In genomic region chr10:91163709-91164474, GRCh38 we compare ENCODE assay signal across 8 cellular contexts. TPM values are rescaled to one million over a fixed set of nuclear protein-coding genes. Genes with fewer than 3 reads are reported as not detected.
DNase-seq lines count a peak whose midpoint lies in the region; FAIRE-seq and TF ChIP-seq lines count a peak whose summit lies in the region.

No MANE protein-coding gene starts in this region.

- TF ChIP-seq CTCF in endothelial cell of umbilical vein (IDR thresholded peaks at IDR 0.05; ENCODE audit: extremely low read depth in 1 of 2, insufficient read depth in 1 of 2, low read depth in 1 of 2, low read length in 2 of 2): no peak

- POLR2A ChIA-PET in HEK293T (lab: Yijun Ruan, JAX): no interaction called here
- POLR2A ChIA-PET in endothelial cell of umbilical vein (lab: Charles Lee): interaction anchor here (0.8 kb wide), 1 partner anchor 234 kb away, joined by 3 read pairs; no protein-coding TSS in a partner anchor

- peak overlapping the region; percentile 90 for H2AFZ ChIP-seq in endothelial cell of umbilical vein (ENCODE audit: low read depth, low read length)

- intact Hi-C loops in endothelial cell of umbilical vein (cut with micrococcal nuclease): loop anchor here (1.0 to 5.0 kb wide), 5 partner anchors 56 to 292 kb away; partner anchors contain the start of genes PCGF5 and RPP30

- peak; percentile 84 for FAIRE-seq in endothelial cell of umbilical vein (lab: Jason Lieb, UNC)

- no peaks in the 10 kb centered on the region for H3K9me3 ChIP-seq in ES-I3 (ENCODE audit: control insufficient read depth, insufficient read depth, low read length)
- H3K9me3 ChIP-seq in endothelial cell of umbilical vein (replicated peaks; ENCODE audit: control insufficient read depth, insufficient read depth, low read length): no peaks in the 10 kb centered on the region

- H3K79me2 ChIP-seq in endothelial cell of umbilical vein (ENCODE audit: control insufficient read depth, insufficient read depth, low read length): peaks cover 2% of the 10 kb centered on the region

- BruUV-seq in endothelial cell of umbilical vein (replicated peaks; lab: Mats Ljungman, UMichigan): no TSS peak

- H3K4me3 ChIP-seq in endothelial cell of umbilical vein (replicated peaks in 1 of 3; ENCODE audit: insufficient read depth in 1 of 3, low read depth in 1 of 3, low read length in 3 of 3): peak overlapping the region; percentile 61 to 84 (median 71)

- peak overlapping the region; percentile 74 for H3K27ac ChIP-seq in endothelial cell of umbilical vein (ENCODE audit: insufficient read depth, low read depth, low read length)

- H3K27me3 ChIP-seq in endothelial cell of umbilical vein (ENCODE audit: control insufficient read depth in 2 of 2, insufficient read depth in 2 of 2, low read length in 2 of 2): no peaks in the 10 kb centered on the region

- peak; percentile 30 for DNase-seq in HEK293T (ENCODE audit: extremely low spot score)
- peak; percentile 66 for DNase-seq in NCI-H146 (lab: John Stamatoyannopoulos, UW)
- DNase-seq in activated CD8-positive, alpha-beta memory T cell treated with anti-CD3 and anti-CD28 coated beads, Interleukin-2, amount 50 U/mL, for 48 hours: peak; percentile 83
- peak; percentile 68 for DNase-seq in endothelial cell of umbilical vein (ENCODE audit: low read depth, low spot score)
- peak; percentile 40 for DNase-seq in midbrain (lab: John Stamatoyannopoulos, UW)
- DNase-seq in stimulated activated CD8-positive, alpha-beta memory T cell treated with anti-CD3 and anti-CD28 coated beads, Interleukin-2, amount 100 ng/mL, for 1 hour (ENCODE audit: low read depth in 2 of 2): peak; percentile 41 to 63
- DNase-seq in SKM-1 treated with dmso at 0.1 percent for 144 hours (lab: John Stamatoyannopoulos, UW; ENCODE audit: unreplicated experiment): no peak

- no peaks in the 10 kb centered on the region for H4K20me1 ChIP-seq in endothelial cell of umbilical vein (replicated peaks; ENCODE audit: control insufficient read depth, extremely low read depth, insufficient read depth, low read length)

- H3K9ac ChIP-seq in ES-I3 (ENCODE audit: low read depth, low read length): peak overlapping the region; percentile 57; the same call in 1 of the 2 replicates
- peak overlapping the region; percentile 81 for H3K9ac ChIP-seq in endothelial cell of umbilical vein (replicated peaks; ENCODE audit: extremely low read depth, insufficient read depth, low read length)

- H3K9me1 ChIP-seq in endothelial cell of umbilical vein (replicated peaks; ENCODE audit: control insufficient read depth, extremely low read depth, insufficient read depth, low read length): no peaks in the 10 kb centered on the region

- H3K36me3 ChIP-seq in ES-I3 (ENCODE audit: insufficient read depth, low read length) (no peaks in the 10 kb centered on the region), endothelial cell of umbilical vein (ENCODE audit: control insufficient read depth in 2 of 2, extremely low read depth in 1 of 2, insufficient read depth in 2 of 2, low read length in 2 of 2) (no peaks in the 10 kb centered on the region)

- CTCF ChIA-PET in HEK293T (lab: Yijun Ruan, JAX) (no interaction called here), endothelial cell of umbilical vein (lab: Charles Lee) (interaction anchor here (0.7 to 1.8 kb wide), 4 partner anchors 9 to 87 kb away, joined by 3 to 4 read pairs (median 4); no protein-coding TSS in a partner anchor)

- dilution Hi-C loops in endothelial cell of umbilical vein (cut with MboI; ENCODE audit: extremely low pct_ligation_motif_present, low sequenced_read_pairs): no loop called here

- no peak for TF ChIP-seq POLR2A in endothelial cell of umbilical vein (IDR thresholded peaks at IDR 0.05; ENCODE audit: low read depth, low read length)

- no peaks in the 10 kb centered on the region; the same call in 1 of the 2 replicates for H3K4me1 ChIP-seq in ES-I3 (ENCODE audit: insufficient read depth, low read length)
- H3K4me1 ChIP-seq in endothelial cell of umbilical vein (ENCODE audit: control insufficient read depth, extremely low read depth, insufficient read depth, low read length): peaks cover 6% of the 10 kb centered on the region

- H3K4me2 ChIP-seq in endothelial cell of umbilical vein (ENCODE audit: insufficient read depth, low read length): peak overlapping the region; percentile 71

TF ChIP-seq in HEK293T, 16 proteins besides CTCF, POLR2A, EP300 and RAD21:
- TF ChIP-seq ZNF384 (IDR thresholded peaks at IDR 0.05) (no peak), FOXK2 (IDR thresholded peaks at IDR 0.05) (no peak)

TF ChIP-seq in endothelial cell of umbilical vein, 7 proteins besides CTCF, POLR2A, EP300 and RAD21:
- peak; percentile 65 for TF ChIP-seq JUN (IDR thresholded peaks at IDR 0.05; ENCODE audit: borderline replicate concordance, insufficient read depth, insufficient read length, low read depth)
- TF ChIP-seq GATA2 (IDR thresholded peaks at IDR 0.05; ENCODE audit: insufficient read depth, insufficient read length, low read depth, low read length): no peak
- peak; percentile 92 for TF ChIP-seq FOS (IDR thresholded peaks at IDR 0.05; ENCODE audit: borderline replicate concordance, insufficient read depth, low read length)
- peak; percentile 18 for TF ChIP-seq POLR2AphosphoS5 (IDR thresholded peaks at IDR 0.05; ENCODE audit: insufficient read depth, low read depth, low read length)
TF ChIP-seq in endothelial cell of umbilical vein: peak in this region for 3.

RNA-seq across cellular contexts. Expression of gene PCGF5, which starts 56.6 kb away (rescaled TPM):
- total RNA-seq in endothelial cell of umbilical vein: 26.0 and 29.8 TPM in 2 replicates
- polyA plus RNA-seq in endothelial cell of umbilical vein: 23.7 and 25.0 TPM in 2 replicates
- polyA plus RNA-seq in endothelial cell of umbilical vein (2011; cell fraction: cytosol; rRNA removed): 26.2 and 27.4 TPM in 2 replicates
- 14.7 and 16.2 TPM in 2 replicates for polyA plus RNA-seq in endothelial cell of umbilical vein (2011; cell fraction: nucleus; rRNA removed)
- polyA plus RNA-seq in endothelial cell of umbilical vein (2012): 25.5 and 35.1 TPM in 2 replicates
- polyA minus RNA-seq in endothelial cell of umbilical vein: 30.7 and 31.6 TPM in 2 replicates
- 20.4 TPM for polyA minus RNA-seq in endothelial cell of umbilical vein (2011; cell fraction: cytosol; rRNA and poly(A)+ RNA removed)
- 42.5 and 57.9 TPM in 2 replicates for polyA minus RNA-seq in endothelial cell of umbilical vein (2011; cell fraction: nucleus; rRNA and poly(A)+ RNA removed)
